13 cellular contexts compared by ENCODE assay signal in genomic region chr9:137689745-137690529, GRCh38.
DNase-seq lines count a peak whose midpoint lies in the region; ATAC-seq and TF ChIP-seq lines count a peak whose summit lies in the region.
"Had no signal": no experiment of that assay in that cellular context is flagged by ENCODE, and none has a peak within 500 bp of the region (broad histone marks: within the 10 kb centered on the region; RNA-seq: fewer than 3 reads in every experiment).

No MANE protein-coding gene starts in this region.

- peaks cover 9% of the 10 kb centered on the region for H3K36me3 Mint-ChIP-seq in central memory CD8-positive, alpha-beta T cell (ENCODE audit: insufficient read depth)

- H3K4me1 Mint-ChIP-seq in central memory CD8-positive, alpha-beta T cell: peaks cover 72% of the 10 kb centered on the region

- H3K4me3 ChIP-seq in neutrophil (ENCODE audit: low read depth in 1 of 2, low read length in 1 of 2) (no peak overlapping the region), PC-9 (no peak overlapping the region)

- H3K9me3 ChIP-seq in neutrophil (no peaks in the 10 kb centered on the region), PC-9 (ENCODE audit: insufficient read depth, low read depth) (no peaks in the 10 kb centered on the region)

- peaks cover 24% of the 10 kb centered on the region for H3F3A ChIP-seq in PC-9 (ENCODE audit: insufficient read depth, low read depth)

- H3K4me1 ChIP-seq in neutrophil (ENCODE audit: control insufficient read depth in 1 of 2, insufficient read depth in 1 of 2, low read depth in 1 of 2, low read length in 1 of 2) (peaks cover 51 to 58% of the 10 kb centered on the region in 2 experiments), PC-9 (replicated peaks; ENCODE audit: insufficient read depth) (no peaks in the 10 kb centered on the region)

- BruUV-seq in PC-9 (replicated peaks; lab: Mats Ljungman, UMichigan): no TSS peak

- H3K4me3 Mint-ChIP-seq in central memory CD8-positive, alpha-beta T cell: no peak overlapping the region
- H3K4me3 Mint-ChIP-seq: nephron progenitor cell had no signal

- H3K36me3 ChIP-seq in neutrophil (no peaks in the 10 kb centered on the region), PC-9 (ENCODE audit: low read depth) (no peaks in the 10 kb centered on the region)

- H3K27ac Mint-ChIP-seq in central memory CD8-positive, alpha-beta T cell (ENCODE audit: low read depth): peak overlapping the region; percentile 42
- H3K27ac Mint-ChIP-seq: nephron progenitor cell had no signal

- peak; percentile 19 for DNase-seq in DMS53 (lab: John Stamatoyannopoulos, UW)
- DNase-seq in Kasumi-1 (lab: John Stamatoyannopoulos, UW): peak; percentile 18 to 44
- DNase-seq in central memory CD8-positive, alpha-beta T cell (ENCODE audit: low spot score in 2 of 2): no peak
- no peak for DNase-seq in GDM1 (lab: John Stamatoyannopoulos, UW)
- DNase-seq in putamen (ENCODE audit: low spot score): no peak
- no peak for DNase-seq in PC-9
- DNase-seq: activated CD4-positive, alpha-beta T cell treated with anti-CD3 and anti-CD28 coated beads, Interleukin-2, amount 50 U/mL, for 4 hours; cerebellar nuclear complex; hippocampal formation; nephron progenitor cell had no signal

- TF ChIP-seq CTCF in neutrophil (IDR thresholded peaks at IDR 0.05) (no peak), PC-9 (conservative IDR thresholded peaks at IDR 0.05) (no peak)

- H4K20me1 ChIP-seq in PC-9 (ENCODE audit: insufficient read depth): peaks cover 73% of the 10 kb centered on the region

- intact Hi-C loops in PC-9 (cut with micrococcal nuclease; ENCODE audit: unreplicated experiment): no loop called here

- no peak overlapping the region for H3K4me2 ChIP-seq in PC-9

- H2AFZ ChIP-seq in PC-9: no peak overlapping the region

- peaks cover 77% of the 10 kb centered on the region for H3K79me2 ChIP-seq in PC-9 (ENCODE audit: low read depth)

- no peak for ATAC-seq in central memory CD8-positive, alpha-beta T cell (replicated peaks; ENCODE audit: extremely low read depth, poor library complexity, severe bottlenecking)
- ATAC-seq in GM18870 (IDR thresholded peaks at IDR 0.05; ENCODE audit: unreplicated experiment): no peak
- ATAC-seq: Panc1 had no signal

- H3K9me3 Mint-ChIP-seq in central memory CD8-positive, alpha-beta T cell: no peaks in the 10 kb centered on the region

- no peaks in the 10 kb centered on the region for H3K9me2 ChIP-seq in PC-9 (ENCODE audit: insufficient read depth)

- H3K27me3 ChIP-seq in neutrophil (no peaks in the 10 kb centered on the region), PC-9 (ENCODE audit: insufficient read depth, low read depth) (no peaks in the 10 kb centered on the region)

- CTCF ChIA-PET in PC-9 (lab: Charles Lee): no interaction called here

- POLR2A ChIA-PET in PC-9 (lab: Charles Lee; ENCODE audit: unreplicated experiment): no interaction called here

- H3K27ac ChIP-seq in neutrophil (peak overlapping the region; percentile 62), PC-9 (no peak overlapping the region)

- H3K27me3 Mint-ChIP-seq in central memory CD8-positive, alpha-beta T cell: no peaks in the 10 kb centered on the region

Comparison
In these comparisons a context has a peak if more than half of its experiments do, and no peak if none do; other contexts are left out.
1. DNase-seq: peak in DMS53 (single experiment) and Kasumi-1 (2 of 2); none in central memory CD8-positive, alpha-beta T cell (0 of 2), GDM1 (single experiment), putamen (single experiment) and PC-9 (0 of 2).